Comparison of ENCODE assay signal across 1 cellular context in genomic region chr18:12283256-12283655, GRCh38.
TF ChIP-seq lines count a peak whose summit lies in the region.

No MANE protein-coding gene starts in this region.

TF ChIP-seq in H1, 55 proteins besides CTCF, POLR2A, EP300 and RAD21:
- TF ChIP-seq SAP30 (IDR thresholded peaks at IDR 0.05; ENCODE audit: insufficient read depth, insufficient replicate concordance, low read length) (no peak), CTBP2 (IDR thresholded peaks at IDR 0.05; ENCODE audit: borderline replicate concordance, insufficient read depth, insufficient read length, low read length) (no peak), GTF2F1 (IDR thresholded peaks at IDR 0.05; ENCODE audit: borderline replicate concordance, low read depth, low read length) (no peak), TCF12 (IDR thresholded peaks at IDR 0.05; ENCODE audit: low read depth, low read length) (no peak), EGR1 (IDR thresholded peaks at IDR 0.05; ENCODE audit: borderline replicate concordance, low read depth, low read length) (no peak), SUZ12 (IDR thresholded peaks at IDR 0.05; ENCODE audit: low read length) (no peak), SP4 (IDR thresholded peaks at IDR 0.05; ENCODE audit: low read length) (no peak), JUND (IDR thresholded peaks at IDR 0.05; ENCODE audit: low read length) (no peak), ASH2L (IDR thresholded peaks at IDR 0.05; ENCODE audit: low read length) (no peak), E2F6 (IDR thresholded peaks at IDR 0.05) (no peak), KDM4A (IDR thresholded peaks at IDR 0.05; ENCODE audit: low read depth, low read length, severe bottlenecking) (no peak), TEAD4 (IDR thresholded peaks at IDR 0.05; ENCODE audit: low read depth, low read length) (no peak), POLR2AphosphoS5 (IDR thresholded peaks at IDR 0.05; ENCODE audit: low read depth, low read length) (no peak), KDM5A (IDR thresholded peaks at IDR 0.05; ENCODE audit: low read length) (no peak), TAF7 (optimal IDR thresholded peaks at IDR 0.05; ENCODE audit: borderline replicate concordance, low read depth, low read length) (no peak)
- TF ChIP-seq, protein P1, sequence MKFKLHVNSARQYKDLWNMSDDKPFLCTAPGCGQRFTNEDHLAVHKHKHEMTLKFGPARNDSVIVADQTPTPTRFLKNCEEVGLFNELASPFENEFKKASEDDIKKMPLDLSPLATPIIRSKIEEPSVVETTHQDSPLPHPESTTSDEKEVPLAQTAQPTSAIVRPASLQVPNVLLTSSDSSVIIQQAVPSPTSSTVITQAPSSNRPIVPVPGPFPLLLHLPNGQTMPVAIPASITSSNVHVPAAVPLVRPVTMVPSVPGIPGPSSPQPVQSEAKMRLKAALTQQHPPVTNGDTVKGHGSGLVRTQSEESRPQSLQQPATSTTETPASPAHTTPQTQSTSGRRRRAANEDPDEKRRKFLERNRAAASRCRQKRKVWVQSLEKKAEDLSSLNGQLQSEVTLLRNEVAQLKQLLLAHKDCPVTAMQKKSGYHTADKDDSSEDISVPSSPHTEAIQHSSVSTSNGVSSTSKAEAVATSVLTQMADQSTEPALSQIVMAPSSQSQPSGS (IDR thresholded peaks at IDR 0.05; ENCODE audit: low read length), result no peak
- TF ChIP-seq, protein P2, sequence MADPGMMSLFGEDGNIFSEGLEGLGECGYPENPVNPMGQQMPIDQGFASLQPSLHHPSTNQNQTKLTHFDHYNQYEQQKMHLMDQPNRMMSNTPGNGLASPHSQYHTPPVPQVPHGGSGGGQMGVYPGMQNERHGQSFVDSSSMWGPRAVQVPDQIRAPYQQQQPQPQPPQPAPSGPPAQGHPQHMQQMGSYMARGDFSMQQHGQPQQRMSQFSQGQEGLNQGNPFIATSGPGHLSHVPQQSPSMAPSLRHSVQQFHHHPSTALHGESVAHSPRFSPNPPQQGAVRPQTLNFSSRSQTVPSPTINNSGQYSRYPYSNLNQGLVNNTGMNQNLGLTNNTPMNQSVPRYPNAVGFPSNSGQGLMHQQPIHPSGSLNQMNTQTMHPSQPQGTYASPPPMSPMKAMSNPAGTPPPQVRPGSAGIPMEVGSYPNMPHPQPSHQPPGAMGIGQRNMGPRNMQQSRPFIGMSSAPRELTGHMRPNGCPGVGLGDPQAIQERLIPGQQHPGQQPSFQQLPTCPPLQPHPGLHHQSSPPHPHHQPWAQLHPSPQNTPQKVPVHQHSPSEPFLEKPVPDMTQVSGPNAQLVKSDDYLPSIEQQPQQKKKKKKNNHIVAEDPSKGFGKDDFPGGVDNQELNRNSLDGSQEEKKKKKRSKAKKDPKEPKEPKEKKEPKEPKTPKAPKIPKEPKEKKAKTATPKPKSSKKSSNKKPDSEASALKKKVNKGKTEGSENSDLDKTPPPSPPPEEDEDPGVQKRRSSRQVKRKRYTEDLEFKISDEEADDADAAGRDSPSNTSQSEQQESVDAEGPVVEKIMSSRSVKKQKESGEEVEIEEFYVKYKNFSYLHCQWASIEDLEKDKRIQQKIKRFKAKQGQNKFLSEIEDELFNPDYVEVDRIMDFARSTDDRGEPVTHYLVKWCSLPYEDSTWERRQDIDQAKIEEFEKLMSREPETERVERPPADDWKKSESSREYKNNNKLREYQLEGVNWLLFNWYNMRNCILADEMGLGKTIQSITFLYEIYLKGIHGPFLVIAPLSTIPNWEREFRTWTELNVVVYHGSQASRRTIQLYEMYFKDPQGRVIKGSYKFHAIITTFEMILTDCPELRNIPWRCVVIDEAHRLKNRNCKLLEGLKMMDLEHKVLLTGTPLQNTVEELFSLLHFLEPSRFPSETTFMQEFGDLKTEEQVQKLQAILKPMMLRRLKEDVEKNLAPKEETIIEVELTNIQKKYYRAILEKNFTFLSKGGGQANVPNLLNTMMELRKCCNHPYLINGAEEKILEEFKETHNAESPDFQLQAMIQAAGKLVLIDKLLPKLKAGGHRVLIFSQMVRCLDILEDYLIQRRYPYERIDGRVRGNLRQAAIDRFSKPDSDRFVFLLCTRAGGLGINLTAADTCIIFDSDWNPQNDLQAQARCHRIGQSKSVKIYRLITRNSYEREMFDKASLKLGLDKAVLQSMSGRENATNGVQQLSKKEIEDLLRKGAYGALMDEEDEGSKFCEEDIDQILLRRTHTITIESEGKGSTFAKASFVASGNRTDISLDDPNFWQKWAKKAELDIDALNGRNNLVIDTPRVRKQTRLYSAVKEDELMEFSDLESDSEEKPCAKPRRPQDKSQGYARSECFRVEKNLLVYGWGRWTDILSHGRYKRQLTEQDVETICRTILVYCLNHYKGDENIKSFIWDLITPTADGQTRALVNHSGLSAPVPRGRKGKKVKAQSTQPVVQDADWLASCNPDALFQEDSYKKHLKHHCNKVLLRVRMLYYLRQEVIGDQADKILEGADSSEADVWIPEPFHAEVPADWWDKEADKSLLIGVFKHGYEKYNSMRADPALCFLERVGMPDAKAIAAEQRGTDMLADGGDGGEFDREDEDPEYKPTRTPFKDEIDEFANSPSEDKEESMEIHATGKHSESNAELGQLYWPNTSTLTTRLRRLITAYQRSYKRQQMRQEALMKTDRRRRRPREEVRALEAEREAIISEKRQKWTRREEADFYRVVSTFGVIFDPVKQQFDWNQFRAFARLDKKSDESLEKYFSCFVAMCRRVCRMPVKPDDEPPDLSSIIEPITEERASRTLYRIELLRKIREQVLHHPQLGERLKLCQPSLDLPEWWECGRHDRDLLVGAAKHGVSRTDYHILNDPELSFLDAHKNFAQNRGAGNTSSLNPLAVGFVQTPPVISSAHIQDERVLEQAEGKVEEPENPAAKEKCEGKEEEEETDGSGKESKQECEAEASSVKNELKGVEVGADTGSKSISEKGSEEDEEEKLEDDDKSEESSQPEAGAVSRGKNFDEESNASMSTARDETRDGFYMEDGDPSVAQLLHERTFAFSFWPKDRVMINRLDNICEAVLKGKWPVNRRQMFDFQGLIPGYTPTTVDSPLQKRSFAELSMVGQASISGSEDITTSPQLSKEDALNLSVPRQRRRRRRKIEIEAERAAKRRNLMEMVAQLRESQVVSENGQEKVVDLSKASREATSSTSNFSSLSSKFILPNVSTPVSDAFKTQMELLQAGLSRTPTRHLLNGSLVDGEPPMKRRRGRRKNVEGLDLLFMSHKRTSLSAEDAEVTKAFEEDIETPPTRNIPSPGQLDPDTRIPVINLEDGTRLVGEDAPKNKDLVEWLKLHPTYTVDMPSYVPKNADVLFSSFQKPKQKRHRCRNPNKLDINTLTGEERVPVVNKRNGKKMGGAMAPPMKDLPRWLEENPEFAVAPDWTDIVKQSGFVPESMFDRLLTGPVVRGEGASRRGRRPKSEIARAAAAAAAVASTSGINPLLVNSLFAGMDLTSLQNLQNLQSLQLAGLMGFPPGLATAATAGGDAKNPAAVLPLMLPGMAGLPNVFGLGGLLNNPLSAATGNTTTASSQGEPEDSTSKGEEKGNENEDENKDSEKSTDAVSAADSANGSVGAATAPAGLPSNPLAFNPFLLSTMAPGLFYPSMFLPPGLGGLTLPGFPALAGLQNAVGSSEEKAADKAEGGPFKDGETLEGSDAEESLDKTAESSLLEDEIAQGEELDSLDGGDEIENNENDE (IDR thresholded peaks at IDR 0.05; ENCODE audit: insufficient replicate concordance, low read length), result no peak
TF ChIP-seq in H1: peak in this region for 0.
